In the genomic region with DNA sequence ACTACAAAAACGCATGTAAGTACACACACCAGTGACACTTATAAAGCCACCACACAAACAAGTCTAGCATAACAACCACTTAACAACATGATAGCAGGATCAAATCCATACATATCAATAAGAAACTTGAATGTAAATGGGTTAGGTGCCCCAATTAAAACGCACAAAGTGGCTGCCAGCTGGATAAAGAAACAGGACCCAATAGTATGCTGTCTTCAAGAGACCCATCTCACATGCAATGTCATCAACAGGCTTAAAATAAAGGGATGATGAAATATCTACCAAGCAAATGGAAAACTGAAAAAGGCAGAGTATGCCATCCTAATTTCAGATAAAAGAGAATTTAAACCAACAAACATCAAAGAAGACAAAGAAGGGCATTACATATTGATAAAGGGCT, we compare ENCODE assay signal across 8 cellular contexts.
"Had no signal": no experiment of that assay in that cellular context is flagged by ENCODE, and none has a peak within 500 bp of the region (broad histone marks: within the 10 kb centered on the region; RNA-seq: fewer than 3 reads in every experiment).

No MANE protein-coding gene starts in this region.

- DNase-seq: GDM1, GF-D8 had no signal

- FAIRE-seq: G401.6, GM12878, GM12891, GM12892, GM18507, GM19239 had no signal

- H3K4me3 ChIP-seq: GM12878 had no signal

- ATAC-seq: GM12878 had no signal
